8 cellular contexts compared by ENCODE assay signal in genomic region chr10:97736403-97736901, GRCh38. TPM values are rescaled to one million over a fixed set of nuclear protein-coding genes. Genes with fewer than 3 reads are reported as not detected.
A peak's percentile ranks its signal among the peaks of the same experiment; 100 is the strongest.
DNase-seq lines count a peak whose midpoint lies in the region; ATAC-seq and TF ChIP-seq lines count a peak whose summit lies in the region.

No MANE protein-coding gene starts in this region.

- no peak for TF ChIP-seq CTCF in CD4-positive, alpha-beta T cell (IDR thresholded peaks at IDR 0.05)
- TF ChIP-seq CTCF in MM.1S (IDR thresholded peaks at IDR 0.05; ENCODE audit: low read length): no peak
- no peak for TF ChIP-seq CTCF in ovary (IDR thresholded peaks at IDR 0.05)

- H3K4me1 ChIP-seq in MM.1S (ENCODE audit: low read length): peaks cover 14% of the 10 kb centered on the region
- peaks cover 14% of the 10 kb centered on the region for H3K4me1 ChIP-seq in effector memory CD4-positive, alpha-beta T cell (ENCODE audit: control insufficient read depth, insufficient read depth, low read length, poor library complexity, severe bottlenecking)
- H3K4me1 ChIP-seq in ovary (ENCODE audit: insufficient read depth): peaks cover 3% of the 10 kb centered on the region

- H3K4me1 Mint-ChIP-seq in CD4-positive, alpha-beta T cell (ENCODE audit: low read depth): peaks cover 54% of the 10 kb centered on the region

- intact Hi-C loops in CD4-positive, alpha-beta T cell (cut with DNase I, micrococcal nuclease): loop anchor here in 1 of 2 experiments (2.0 to 5.0 kb wide), 4 partner anchors 116 to 398 kb away; partner anchors contain the start of genes MMS19, R3HCC1L, RRP12 and UBTD1
- intact Hi-C loops in ovary (cut with DNase I): loop anchor here in 1 of 4 donors (10.0 kb wide), 1 partner anchor 62 kb away; no protein-coding TSS in a partner anchor

- no peaks in the 10 kb centered on the region for H3F3A ChIP-seq in MM.1S (ENCODE audit: insufficient read depth, low read length)

- peaks cover 44% of the 10 kb centered on the region for H3K36me3 Mint-ChIP-seq in CD4-positive, alpha-beta T cell (ENCODE audit: low read depth)

- WGBS in ovary, 3 donors: 64 to 69% (median 65%) methylated on average over 13 of the region's 13 CpGs

- peak overlapping the region; percentile 3; the same call in 1 of the 2 replicates for H3K9ac ChIP-seq in MM.1S (ENCODE audit: low read length)

- no peak for DNase-seq in CD4-positive, alpha-beta T cell
- DNase-seq in MM.1S (no peak), ovary (peak in 1 of 5 donors; percentile 19), GDM1 (lab: John Stamatoyannopoulos, UW) (no peak), cerebellar cortex (ENCODE audit: low spot score) (no peak), NCI-H510A treated with DMSO at 0.1 percent for 48 hours (lab: John Stamatoyannopoulos, UW) (no peak)
- DNase-seq in effector memory CD4-positive, alpha-beta T cell: no peak

- peak overlapping the region; percentile 96 for H3K4me3 ChIP-seq in MM.1S (ENCODE audit: low read length)
- H3K4me3 ChIP-seq in effector memory CD4-positive, alpha-beta T cell (ENCODE audit: insufficient read depth, low read depth, low read length, poor library complexity, severe bottlenecking): peak overlapping the region; percentile 88
- peak overlapping the region; percentile 68 for H3K4me3 ChIP-seq in ovary

- H3K9me3 ChIP-seq in CD4-positive, alpha-beta T cell (ENCODE audit: control insufficient read depth, low read length): no peaks in the 10 kb centered on the region
- H3K9me3 ChIP-seq in MM.1S (replicated peaks; ENCODE audit: insufficient read depth, low read length) (no peaks in the 10 kb centered on the region), ovary (no peaks in the 10 kb centered on the region)
- no peaks in the 10 kb centered on the region for H3K9me3 ChIP-seq in effector memory CD4-positive, alpha-beta T cell (ENCODE audit: control insufficient read depth, low read length)

- TF ChIP-seq POLR2A in ovary (IDR thresholded peaks at IDR 0.05): no peak

- CTCF ChIA-PET in CD4-positive, alpha-beta T cell (lab: Charles Lee): interaction anchor here (0.8 to 3.5 kb wide), 5 partner anchors 22 to 60 kb away, joined by 3 to 18 read pairs (median 13); partner anchors contain the start of genes AVPI1 and MARVELD1

- peak overlapping the region; percentile 95 for H2AFZ ChIP-seq in MM.1S (ENCODE audit: low read length)

- H3K9me2 ChIP-seq in MM.1S (replicated peaks; ENCODE audit: insufficient read depth, low read length): no peaks in the 10 kb centered on the region

- H3K4me3 Mint-ChIP-seq in CD4-positive, alpha-beta T cell: peak overlapping the region; percentile 97

- H3K36me3 ChIP-seq in MM.1S (replicated peaks; ENCODE audit: insufficient read depth, low read length) (no peaks in the 10 kb centered on the region), ovary (no peaks in the 10 kb centered on the region)
- H3K36me3 ChIP-seq in effector memory CD4-positive, alpha-beta T cell (ENCODE audit: control insufficient read depth, insufficient read depth, low read length): peaks cover 6% of the 10 kb centered on the region

- POLR2A ChIA-PET in CD4-positive, alpha-beta T cell (lab: Charles Lee): interaction anchor here (0.5 to 2.3 kb wide), 20 partner anchors 9 to 398 kb away, joined by 3 to 65 read pairs (median 4); partner anchors contain the start of genes AVPI1, GOLGA7B, MARVELD1 and PI4K2A

- peak overlapping the region; percentile 81 for H3K4me2 ChIP-seq in MM.1S (ENCODE audit: low read depth, low read length)

- no peaks in the 10 kb centered on the region for H3K9me3 Mint-ChIP-seq in CD4-positive, alpha-beta T cell

- H3K27ac Mint-ChIP-seq in CD4-positive, alpha-beta T cell: peak overlapping the region; percentile 92

- H4K20me1 ChIP-seq in MM.1S (ENCODE audit: insufficient read depth, low read length): no peaks in the 10 kb centered on the region

- peak; percentile 22 for ATAC-seq in CD4-positive, alpha-beta T cell (ENCODE audit: poor library complexity)
- ATAC-seq in GM21737 (IDR thresholded peaks at IDR 0.05; ENCODE audit: unreplicated experiment): peak; percentile 21

- H3K27ac ChIP-seq in CD4-positive, alpha-beta T cell (ENCODE audit: low read depth, low read length): peak overlapping the region; percentile 92
- no peak overlapping the region for H3K27ac ChIP-seq in MM.1S (ENCODE audit: low read length)
- peak overlapping the region; percentile 83 for H3K27ac ChIP-seq in effector memory CD4-positive, alpha-beta T cell (ENCODE audit: insufficient read depth, low read length, poor library complexity, severe bottlenecking)
- peak overlapping the region in 1 of 2 donors; percentile 75 for H3K27ac ChIP-seq in ovary

- H3K27me3 Mint-ChIP-seq in CD4-positive, alpha-beta T cell: no peaks in the 10 kb centered on the region

- no peak for TF ChIP-seq EP300 in ovary (IDR thresholded peaks at IDR 0.05)

- peaks cover 40% of the 10 kb centered on the region for H3K79me2 ChIP-seq in MM.1S (ENCODE audit: low read length)

- H3K27me3 ChIP-seq in CD4-positive, alpha-beta T cell (ENCODE audit: control insufficient read depth, insufficient read depth, low read length): no peaks in the 10 kb centered on the region
- H3K27me3 ChIP-seq in MM.1S (replicated peaks; ENCODE audit: insufficient read depth, low read length) (no peaks in the 10 kb centered on the region), ovary (no peaks in the 10 kb centered on the region)
- H3K27me3 ChIP-seq in effector memory CD4-positive, alpha-beta T cell (replicated peaks; ENCODE audit: control insufficient read depth, insufficient read depth, low read length, poor library complexity, severe bottlenecking): no peaks in the 10 kb centered on the region

RNA-seq across cellular contexts. Expression of gene ZFYVE27, which starts 0.5 kb away (rescaled TPM):
- 10 to 100 TPM; 58.4 to 60.6 TPM for total RNA-seq in CD4-positive, alpha-beta T cell
- total RNA-seq in ovary: 10 to 100 TPM; 20.8 to 30.1 (median 25.8) TPM
- polyA plus RNA-seq in ovary: 10 to 100 TPM; 14.4 to 23.5 TPM

RNA-seq across cellular contexts. Expression of gene MARVELD1, which starts 22.9 kb away (rescaled TPM):
- total RNA-seq in CD4-positive, alpha-beta T cell: under 1 TPM; 0.52 to 0.89 TPM
- 10 to 100 TPM; 16.2 to 58.5 (median 40.2) TPM for total RNA-seq in ovary
- polyA plus RNA-seq in ovary: 10 to 100 TPM; 31.0 to 55.4 TPM

RNA-seq across cellular contexts. Expression of gene SFRP5, which starts 35.3 kb away (rescaled TPM):
- not detected for total RNA-seq in CD4-positive, alpha-beta T cell
- total RNA-seq in ovary: 1 to 10 TPM in 1 of 7 donors, under 1 TPM in 4, not detected in 2; 0.18 to 3.0 (median 0.41) TPM
- polyA plus RNA-seq in ovary: under 1 TPM; 0.28 to 0.48 TPM

RNA-seq across cellular contexts. Expression of gene AVPI1, which starts 49.4 kb away (rescaled TPM):
- 10 to 100 TPM; 10.7 to 11.6 TPM for total RNA-seq in CD4-positive, alpha-beta T cell
- 100 to 1,000 TPM in 2 of 7 donors, 10 to 100 TPM in 5; 12.0 to 139 (median 31.8) TPM for total RNA-seq in ovary
- polyA plus RNA-seq in ovary: 10 to 100 TPM; 18.2 to 20.8 TPM

Comparison
In these comparisons a context has a peak if more than half of its experiments do, and no peak if none do; other contexts are left out.
1. RNA of gene MARVELD1, which starts 22.9 kb away (total RNA-seq): 16.2 to 58.5 TPM in ovary; 0.52 to 0.89 TPM in CD4-positive, alpha-beta T cell; every median in the first group is over 4 times any median in the second.
2. Peak in every context shown above with its lines, with median percentiles within 50 percentile points of each other: H3K4me3 ChIP-seq.